8 cellular contexts compared by ENCODE assay signal in genomic region chr7:143361552-143362125, GRCh38. TPM values are rescaled to one million over a fixed set of nuclear protein-coding genes. Genes with fewer than 3 reads are reported as not detected.
DNase-seq lines count a peak whose midpoint lies in the region; ATAC-seq and TF ChIP-seq lines count a peak whose summit lies in the region.

No MANE protein-coding gene starts in this region.

- no peak for TF ChIP-seq CTCF in hepatocyte (IDR thresholded peaks at IDR 0.05; ENCODE audit: poor library complexity)

- H3K9me3 ChIP-seq in T-helper 17 cell (ENCODE audit: control insufficient read depth, low read length, poor library complexity, severe bottlenecking) (no peaks in the 10 kb centered on the region), hepatocyte (ENCODE audit: low read depth) (no peaks in the 10 kb centered on the region)

- no peaks in the 10 kb centered on the region for H3K79me2 ChIP-seq in hepatocyte

- no peaks in the 10 kb centered on the region for H3K9me3 Mint-ChIP-seq in stimulated activated memory B cell treated with anti-CD40 and anti-IgM and Interleukin-4, amounts not matched to agents 10 μg/mL and 1 μg/mL and 100 μg/mL, for 72 hours

- H3K4me2 ChIP-seq in hepatocyte: peak overlapping the region; percentile 98

- H3K36me3 ChIP-seq in hepatocyte (replicated peaks; ENCODE audit: insufficient read depth, low read depth): no peaks in the 10 kb centered on the region

- H2AFZ ChIP-seq in hepatocyte: peak overlapping the region; percentile 53

- H3K27me3 ChIP-seq in hepatocyte: peaks cover 62% of the 10 kb centered on the region

- no peak overlapping the region for H3K27ac Mint-ChIP-seq in T-helper 17 cell
- no peak overlapping the region for H3K27ac Mint-ChIP-seq in stimulated activated memory B cell treated with anti-CD40 and anti-IgM and Interleukin-4, amounts not matched to agents 10 μg/mL and 1 μg/mL and 100 μg/mL, for 72 hours

- H3K27me3 Mint-ChIP-seq in T-helper 17 cell: peaks cover 31% of the 10 kb centered on the region
- H3K27me3 Mint-ChIP-seq in stimulated activated memory B cell treated with anti-CD40 and anti-IgM and Interleukin-4, amounts not matched to agents 10 μg/mL and 1 μg/mL and 100 μg/mL, for 72 hours: peaks cover 49% of the 10 kb centered on the region

- H3K36me3 Mint-ChIP-seq in T-helper 17 cell (ENCODE audit: low read depth): peaks cover 3% of the 10 kb centered on the region
- H3K36me3 Mint-ChIP-seq in stimulated activated memory B cell treated with anti-CD40 and anti-IgM and Interleukin-4, amounts not matched to agents 10 μg/mL and 1 μg/mL and 100 μg/mL, for 72 hours: no peaks in the 10 kb centered on the region

- peak; percentile 51 for DNase-seq in DMS53 (lab: John Stamatoyannopoulos, UW)
- DNase-seq in DMS53 treated with DMSO at 0.1 percent for 48 hours (lab: John Stamatoyannopoulos, UW; ENCODE audit: unreplicated experiment): no peak
- DNase-seq in T-helper 17 cell: no peak
- DNase-seq in hepatocyte (ENCODE audit: low spot score): no peak

- no peak overlapping the region for H3K27ac ChIP-seq in hepatocyte

- peaks cover 5% of the 10 kb centered on the region for H3K4me1 ChIP-seq in hepatocyte (ENCODE audit: insufficient read depth)

- ATAC-seq in T-helper 17 cell: peak; percentile 20
- ATAC-seq in stimulated activated memory B cell treated with anti-CD40 and anti-IgM and Interleukin-4, amounts not matched to agents 10 μg/mL and 1 μg/mL and 100 μg/mL, for 72 hours: peak; percentile 51
- ATAC-seq in HG02623 (IDR thresholded peaks at IDR 0.05; ENCODE audit: unreplicated experiment): no peak
- no peak for ATAC-seq in HG03520 (IDR thresholded peaks at IDR 0.05; ENCODE audit: unreplicated experiment)
- ATAC-seq in GM18867 (IDR thresholded peaks at IDR 0.05; ENCODE audit: unreplicated experiment): no peak

- H3K4me3 Mint-ChIP-seq in T-helper 17 cell: peak overlapping the region; percentile 92
- H3K4me3 Mint-ChIP-seq in stimulated activated memory B cell treated with anti-CD40 and anti-IgM and Interleukin-4, amounts not matched to agents 10 μg/mL and 1 μg/mL and 100 μg/mL, for 72 hours: peak overlapping the region; percentile 86

- H4K20me1 ChIP-seq in hepatocyte (ENCODE audit: insufficient read depth, poor library complexity, severe bottlenecking): no peaks in the 10 kb centered on the region

- WGBS in hepatocyte (ENCODE audit: low lambda C conversion rate, missing lambda C conversion rate): 1% methylated on average over 12 of the region's 45 CpGs

- H3K4me1 Mint-ChIP-seq in T-helper 17 cell: peaks cover 19% of the 10 kb centered on the region
- peaks cover 23% of the 10 kb centered on the region for H3K4me1 Mint-ChIP-seq in stimulated activated memory B cell treated with anti-CD40 and anti-IgM and Interleukin-4, amounts not matched to agents 10 μg/mL and 1 μg/mL and 100 μg/mL, for 72 hours

- H3K9me2 ChIP-seq in hepatocyte (replicated peaks; ENCODE audit: insufficient read depth): no peaks in the 10 kb centered on the region

- peak overlapping the region; percentile 39 for H3K4me3 ChIP-seq in hepatocyte

RNA-seq across cellular contexts. Expression of gene FAM131B, which starts 0.9 kb away (rescaled TPM):
- total RNA-seq in T-helper 17 cell (under 1 TPM; 0.23 to 0.42 TPM), hepatocyte (1.9 and 2.5 TPM in 2 replicates)
- polyA plus RNA-seq in hepatocyte: 0.87 and 1.6 TPM in 2 replicates

RNA-seq across cellular contexts. Expression of gene ZYX, which starts 19.5 kb away (rescaled TPM):
- total RNA-seq in T-helper 17 cell: 100 to 1,000 TPM; 151 to 165 TPM
- 25.0 and 31.8 TPM in 2 replicates for total RNA-seq in hepatocyte
- 187 and 202 TPM in 2 replicates for polyA plus RNA-seq in hepatocyte

RNA-seq across cellular contexts. Expression of gene CLCN1, which starts 45.7 kb away (rescaled TPM):
- total RNA-seq in T-helper 17 cell (not detected), hepatocyte (0.04 TPM in 1 of 2 replicates, not detected in the other)
- 0.07 TPM in 1 of 2 replicates, not detected in the other for polyA plus RNA-seq in hepatocyte

RNA-seq across cellular contexts. Expression of gene EPHA1, which starts 47.0 kb away (rescaled TPM):
- total RNA-seq in T-helper 17 cell (10 to 100 TPM in 1 of 2 donors, 1 to 10 TPM in 1; 9.4 to 19.7 TPM), hepatocyte (34.2 and 39.4 TPM in 2 replicates)
- 36.7 and 42.9 TPM in 2 replicates for polyA plus RNA-seq in hepatocyte

Comparison
In these comparisons a context has a peak if more than half of its experiments do, and no peak if none do; other contexts are left out.
1. ATAC-seq: peak in T-helper 17 cell (single experiment) and stimulated activated memory B cell treated with anti-CD40 and anti-IgM and Interleukin-4, amounts not matched to agents 10 μg/mL and 1 μg/mL and 100 μg/mL, for 72 hours (single experiment); none in HG02623 (single experiment), HG03520 (single experiment) and GM18867 (single experiment).